In genomic region chr14:52272375-52272774, GRCh38 we compare ENCODE assay signal across 8 cellular contexts. TPM values are rescaled to one million over a fixed set of nuclear protein-coding genes. Genes with fewer than 3 reads are reported as not detected.
DNase-seq lines count a peak whose midpoint lies in the region; ATAC-seq and TF ChIP-seq lines count a peak whose summit lies in the region.

No MANE protein-coding gene starts in this region.

- in situ Hi-C loops in GM23248 (cut with MboI), result loop anchor here (10.0 kb wide), 1 partner anchor 268 kb away; no protein-coding TSS in a partner anchor

- peaks cover under 1% of the 10 kb centered on the region for H3K36me3 Mint-ChIP-seq in activated T-helper 2 cell treated with anti-CD3 and anti-CD28 coated beads, Interferon-gamma antibody, Interleukin-2, Interleukin-4, amounts not matched to agents 10 μg/mL and 5 μg/mL and 100 μg/mL, durations not matched to agents 14 hours and 24 hours and 36 hours (ENCODE audit: low read depth)
- H3K36me3 Mint-ChIP-seq in glutamatergic neuron (ENCODE audit: unreplicated experiment), result no peaks in the 10 kb centered on the region

- peaks cover 56% of the 10 kb centered on the region for H3K27me3 Mint-ChIP-seq in activated T-helper 2 cell treated with anti-CD3 and anti-CD28 coated beads, Interferon-gamma antibody, Interleukin-2, Interleukin-4, amounts not matched to agents 10 μg/mL and 5 μg/mL and 100 μg/mL, durations not matched to agents 14 hours and 24 hours and 36 hours (ENCODE audit: low read depth)
- peaks cover 7% of the 10 kb centered on the region for H3K27me3 Mint-ChIP-seq in glutamatergic neuron (ENCODE audit: unreplicated experiment)

- H3K4me2 ChIP-seq in GM23248 (ENCODE audit: unreplicated experiment), result no peak overlapping the region

- no peak overlapping the region for H3K27ac ChIP-seq in GM23248
- H3K27ac ChIP-seq in foreskin keratinocyte, result no peak overlapping the region

- H3K9ac ChIP-seq in GM23248, result no peak overlapping the region

- H3K79me2 ChIP-seq in GM23248 (ENCODE audit: insufficient read depth), result no peaks in the 10 kb centered on the region

- H4K20me1 ChIP-seq in GM23248 (ENCODE audit: insufficient read depth), result no peaks in the 10 kb centered on the region

- WGBS in GM23248 (ENCODE audit: low coverage in 1 of 2, low lambda C conversion rate in 2 of 2, missing lambda C conversion rate in 2 of 2), 2 experiments, result 40 to 50% methylated on average over 3 of the region's 3 CpGs

- H2AFZ ChIP-seq in GM23248, result no peak overlapping the region

- no peak overlapping the region for H3K4me3 Mint-ChIP-seq in activated T-helper 2 cell treated with anti-CD3 and anti-CD28 coated beads, Interferon-gamma antibody, Interleukin-2, Interleukin-4, amounts not matched to agents 10 μg/mL and 5 μg/mL and 100 μg/mL, durations not matched to agents 14 hours and 24 hours and 36 hours (ENCODE audit: low read depth)
- no peak overlapping the region for H3K4me3 Mint-ChIP-seq in glutamatergic neuron (ENCODE audit: unreplicated experiment)

- H3K4me1 Mint-ChIP-seq in activated T-helper 2 cell treated with anti-CD3 and anti-CD28 coated beads, Interferon-gamma antibody, Interleukin-2, Interleukin-4, amounts not matched to agents 10 μg/mL and 5 μg/mL and 100 μg/mL, durations not matched to agents 14 hours and 24 hours and 36 hours (ENCODE audit: low read depth), result peaks cover 45% of the 10 kb centered on the region
- peaks cover 3% of the 10 kb centered on the region for H3K4me1 Mint-ChIP-seq in glutamatergic neuron (ENCODE audit: low read depth, unreplicated experiment)

- peaks cover 2% of the 10 kb centered on the region for H3K9me3 Mint-ChIP-seq in activated T-helper 2 cell treated with anti-CD3 and anti-CD28 coated beads, Interferon-gamma antibody, Interleukin-2, Interleukin-4, amounts not matched to agents 10 μg/mL and 5 μg/mL and 100 μg/mL, durations not matched to agents 14 hours and 24 hours and 36 hours
- no peaks in the 10 kb centered on the region for H3K9me3 Mint-ChIP-seq in glutamatergic neuron (ENCODE audit: unreplicated experiment)

- H3K4me1 ChIP-seq in GM23248 (ENCODE audit: insufficient read depth) (peaks cover 6% of the 10 kb centered on the region; the same call in 1 of the 2 replicates), foreskin keratinocyte (no peaks in the 10 kb centered on the region)

- no peak for ATAC-seq in foreskin keratinocyte
- no peak for ATAC-seq in HG03460 (IDR thresholded peaks at IDR 0.05; ENCODE audit: unreplicated experiment)

- peak; percentile 67 for DNase-seq in AG20443 (ENCODE audit: low spot score)
- peak; percentile 73 for DNase-seq in GM23248
- DNase-seq in RPMI7951 (ENCODE audit: low read depth), result peak; percentile 32
- DNase-seq in foreskin keratinocyte, result no peak
- no peak for DNase-seq in activated T-helper 2 cell treated with anti-CD3 and anti-CD28 coated beads, Interferon-gamma antibody, Interleukin-2, Interleukin-4, amounts not matched to agents 10 μg/mL and 5 μg/mL and 100 μg/mL, durations not matched to agents 14 hours and 24 hours and 36 hours (ENCODE audit: low spot score)
- DNase-seq in islet precursor cell, result no peak
- no peak for DNase-seq in glutamatergic neuron

- H3K27ac Mint-ChIP-seq in activated T-helper 2 cell treated with anti-CD3 and anti-CD28 coated beads, Interferon-gamma antibody, Interleukin-2, Interleukin-4, amounts not matched to agents 10 μg/mL and 5 μg/mL and 100 μg/mL, durations not matched to agents 14 hours and 24 hours and 36 hours, result no peak overlapping the region
- no peak overlapping the region for H3K27ac Mint-ChIP-seq in glutamatergic neuron (ENCODE audit: unreplicated experiment)

- H3K4me3 ChIP-seq in GM23248, result no peak overlapping the region

- peak; percentile 50 for TF ChIP-seq CTCF in foreskin keratinocyte (conservative IDR thresholded peaks at IDR 0.05)
- TF ChIP-seq CTCF in glutamatergic neuron (IDR thresholded peaks at IDR 0.05; ENCODE audit: partially characterized antibody, unreplicated experiment), result no peak

- no peaks in the 10 kb centered on the region for H3K36me3 ChIP-seq in GM23248 (ENCODE audit: low read depth)

- H3F3A ChIP-seq in GM23248 (ENCODE audit: insufficient read depth), result no peaks in the 10 kb centered on the region

- H3K27me3 ChIP-seq in GM23248 (replicated peaks; ENCODE audit: insufficient read depth), result peaks cover 18% of the 10 kb centered on the region
- H3K27me3 ChIP-seq in foreskin keratinocyte, result peaks cover 67% of the 10 kb centered on the region

- H3K9me2 ChIP-seq in GM23248 (ENCODE audit: insufficient read depth), result no peaks in the 10 kb centered on the region

- H3K9me3 ChIP-seq in GM23248 (ENCODE audit: low read depth), result no peaks in the 10 kb centered on the region

- intact Hi-C loops in activated T-helper 2 cell treated with anti-CD3 and anti-CD28 coated beads, Interferon-gamma antibody, Interleukin-2, Interleukin-4, amounts not matched to agents 10 μg/mL and 5 μg/mL and 100 μg/mL, durations not matched to agents 14 hours and 24 hours and 36 hours (cut with micrococcal nuclease), result loop anchor here (5.0 to 10.0 kb wide), 2 partner anchors 198 to 275 kb away; no protein-coding TSS in a partner anchor

RNA-seq across cellular contexts. Expression of gene PTGDR, which starts 4.9 kb away (rescaled TPM):
- not detected in 2 replicates for total RNA-seq in GM23248 (2014; rRNA removed; shearing (Covaris generic))
- polyA plus RNA-seq in GM23248 (2016; fragmentation: Nextera tagmentation; extraction: Ambion mirVana) (0.09 and 0.18 TPM in 2 replicates), foreskin keratinocyte (not detected in 2 replicates)
- not detected in 2 replicates for total RNA-seq in RPMI7951 (2014; rRNA removed; shearing (Covaris generic))
- total RNA-seq in foreskin keratinocyte (not detected in 2 replicates), glutamatergic neuron (ENCODE audit: unreplicated experiment) (not detected)
- total RNA-seq in activated T-helper 2 cell treated with anti-CD3 and anti-CD28 coated beads, Interferon-gamma antibody, Interleukin-2, Interleukin-4, amounts not matched to agents 10 μg/mL and 5 μg/mL and 100 μg/mL, durations not matched to agents 14 hours and 24 hours and 36 hours, result 0.07 and 0.25 TPM in 2 replicates

RNA-seq across cellular contexts. Expression of gene PTGER2, which starts 41.7 kb away (rescaled TPM):
- 6.2 and 7.2 TPM in 2 replicates for total RNA-seq in GM23248 (2014; rRNA removed; shearing (Covaris generic))
- polyA plus RNA-seq in GM23248 (2016; fragmentation: Nextera tagmentation; extraction: Ambion mirVana) (9.1 TPM in 2 replicates), foreskin keratinocyte (0.02 and 0.04 TPM in 2 replicates)
- 0.78 and 1.6 TPM in 2 replicates for total RNA-seq in RPMI7951 (2014; rRNA removed; shearing (Covaris generic))
- total RNA-seq in foreskin keratinocyte (0.11 TPM in 1 of 2 replicates, not detected in the other), glutamatergic neuron (ENCODE audit: unreplicated experiment) (not detected)
- 53.3 and 54.1 TPM in 2 replicates for total RNA-seq in activated T-helper 2 cell treated with anti-CD3 and anti-CD28 coated beads, Interferon-gamma antibody, Interleukin-2, Interleukin-4, amounts not matched to agents 10 μg/mL and 5 μg/mL and 100 μg/mL, durations not matched to agents 14 hours and 24 hours and 36 hours

Comparison
In these comparisons a context has a peak if more than half of its experiments do, and no peak if none do; other contexts are left out.
1. DNase-seq: peak in AG20443 (single experiment), GM23248 (single experiment) and RPMI7951 (single experiment); none in foreskin keratinocyte (0 of 2), activated T-helper 2 cell treated with anti-CD3 and anti-CD28 coated beads, Interferon-gamma antibody, Interleukin-2, Interleukin-4, amounts not matched to agents 10 μg/mL and 5 μg/mL and 100 μg/mL, durations not matched to agents 14 hours and 24 hours and 36 hours (single experiment), islet precursor cell (single experiment) and glutamatergic neuron (single experiment).